ENCODE assay signal across 10 cellular contexts in the genomic region with DNA sequence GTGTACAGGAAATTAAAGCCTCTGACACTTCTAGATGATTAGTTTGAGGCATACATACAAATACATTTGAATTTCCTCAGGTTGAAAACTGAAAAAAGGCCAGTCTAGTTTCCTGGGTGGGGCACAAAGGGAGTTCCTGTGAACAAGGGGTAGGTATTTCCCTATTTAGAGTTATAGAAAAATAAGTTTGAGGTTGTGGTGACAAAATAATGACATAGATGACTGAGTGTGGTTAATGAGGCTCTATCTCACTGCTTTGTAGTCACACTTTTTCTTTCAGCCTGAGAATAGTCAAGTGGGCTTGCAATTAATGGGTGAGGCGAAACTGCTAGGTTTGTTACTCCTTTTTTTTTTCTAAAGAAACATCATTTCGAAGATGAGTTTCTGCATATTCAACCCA. TPM values are rescaled to one million over a fixed set of nuclear protein-coding genes. Genes with fewer than 3 reads are reported as not detected.
DNase-seq lines count a peak whose midpoint lies in the region; ATAC-seq and TF ChIP-seq lines count a peak whose summit lies in the region.
"Had no signal": no experiment of that assay in that cellular context is flagged by ENCODE, and none has a peak within 500 bp of the region (broad histone marks: within the 10 kb centered on the region; RNA-seq: fewer than 3 reads in every experiment).

No MANE protein-coding gene starts in this region.

- ATAC-seq in HG03521 (IDR thresholded peaks at IDR 0.05; ENCODE audit: unreplicated experiment) (peak; percentile 46), GM19324 (IDR thresholded peaks at IDR 0.05; ENCODE audit: low FRiP score, unreplicated experiment) (no peak), HG02571 (IDR thresholded peaks at IDR 0.05; ENCODE audit: unreplicated experiment) (no peak)
- ATAC-seq in activated naive CD8-positive, alpha-beta T cell treated with anti-CD3 and anti-CD28 coated beads, Interleukin-2, amount 50 U/mL, for 24 hours, result peak; percentile 52

- H3K79me1 ChIP-seq in trophoblast cell (ENCODE audit: low read length), result no peaks in the 10 kb centered on the region

- H3K4ac ChIP-seq in trophoblast cell (ENCODE audit: low read depth, low read length), result no peak overlapping the region

- peaks cover 0 to 3% of the 10 kb centered on the region in 2 experiments for H3K4me1 ChIP-seq in trophoblast cell (ENCODE audit: control insufficient read depth in 1 of 2, insufficient read depth in 2 of 2, low read length in 2 of 2)

- H3K27ac ChIP-seq in trophoblast cell (ENCODE audit: low read depth, low read length), result no peak overlapping the region

- no peaks in the 10 kb centered on the region for H3K36me3 Mint-ChIP-seq in activated naive CD8-positive, alpha-beta T cell treated with anti-CD3 and anti-CD28 coated beads, Interleukin-2, amount 50 U/mL, for 24 hours (ENCODE audit: low read depth)

- H3K9me3 ChIP-seq in trophoblast cell (ENCODE audit: insufficient read depth, low read depth, low read length), result no peaks in the 10 kb centered on the region
- H3K9me3 ChIP-seq: stomach had no signal

- H2AK5ac ChIP-seq in trophoblast cell (ENCODE audit: low read length), result no peak overlapping the region

- no peak overlapping the region for H3K4me2 ChIP-seq in trophoblast cell (ENCODE audit: low read length)

- no peak overlapping the region for H4K8ac ChIP-seq in trophoblast cell (ENCODE audit: low read depth, low read length)

- no peak overlapping the region for H3K4me3 Mint-ChIP-seq in activated naive CD8-positive, alpha-beta T cell treated with anti-CD3 and anti-CD28 coated beads, Interleukin-2, amount 50 U/mL, for 24 hours

- H3K27ac Mint-ChIP-seq in activated naive CD8-positive, alpha-beta T cell treated with anti-CD3 and anti-CD28 coated beads, Interleukin-2, amount 50 U/mL, for 24 hours, result peak overlapping the region; percentile 52

- no peaks in the 10 kb centered on the region for H3K79me2 ChIP-seq in trophoblast cell (ENCODE audit: control insufficient read depth, insufficient read depth, low read length, poor library complexity)

- no peaks in the 10 kb centered on the region for H3K36me3 ChIP-seq in trophoblast cell (ENCODE audit: control insufficient read depth in 1 of 2, insufficient read depth in 2 of 2, low read length in 2 of 2)
- H3K36me3 ChIP-seq: stomach had no signal

- H4K91ac ChIP-seq in trophoblast cell (ENCODE audit: low read depth, low read length), result no peak overlapping the region

- no peak overlapping the region for H3K18ac ChIP-seq in trophoblast cell (ENCODE audit: low read length)

- TF ChIP-seq CTCF in GM13976 (IDR thresholded peaks at IDR 0.05; ENCODE audit: borderline replicate concordance, control extremely low read depth, extremely low read depth, insufficient read depth, missing control alignments) (no peak), GM20000 (IDR thresholded peaks at IDR 0.05; ENCODE audit: extremely low read depth, missing control alignments) (no peak)

- H3K23ac ChIP-seq in trophoblast cell (ENCODE audit: low read length), result no peak overlapping the region

- H3K9me3 Mint-ChIP-seq in activated naive CD8-positive, alpha-beta T cell treated with anti-CD3 and anti-CD28 coated beads, Interleukin-2, amount 50 U/mL, for 24 hours, result no peaks in the 10 kb centered on the region

- H2AFZ ChIP-seq in trophoblast cell (ENCODE audit: insufficient read depth, low read length, poor library complexity), result no peak overlapping the region

- DNase-seq in GM13976 (ENCODE audit: low spot score) (peak; percentile 35), GM20000 (ENCODE audit: low spot score) (peak; percentile 62), SW480 (ENCODE audit: low spot score) (no peak), trophoblast cell (no peak)
- no peak for DNase-seq in activated naive CD8-positive, alpha-beta T cell treated with anti-CD3 and anti-CD28 coated beads, Interleukin-2, amount 50 U/mL, for 24 hours
- DNase-seq: anterior cingulate cortex, stomach had no signal

- H2BK12ac ChIP-seq in trophoblast cell (ENCODE audit: low read length), result no peak overlapping the region

- H3K4me3 ChIP-seq in trophoblast cell (ENCODE audit: low read depth, low read length), result no peak overlapping the region
- H3K4me3 ChIP-seq: stomach had no signal

- in situ Hi-C loops in GM13976 (cut with MboI; ENCODE audit: low sequenced_read_pairs, unreplicated experiment), result no loop called here

- H2BK120ac ChIP-seq in trophoblast cell (ENCODE audit: insufficient read depth, low read length, poor library complexity), result no peak overlapping the region

- H4K12ac ChIP-seq in trophoblast cell (ENCODE audit: low read depth, low read length), result no peak overlapping the region

- WGBS in trophoblast cell (ENCODE audit: extremely low coverage, insufficient coverage, insufficient read length), result no CpG with 5 or more reads among the region's 2 CpGs

- no peak overlapping the region for H3K9ac ChIP-seq in trophoblast cell (ENCODE audit: low read length)

- peaks cover 76% of the 10 kb centered on the region for H3K4me1 Mint-ChIP-seq in activated naive CD8-positive, alpha-beta T cell treated with anti-CD3 and anti-CD28 coated beads, Interleukin-2, amount 50 U/mL, for 24 hours

- no peak overlapping the region for H2BK5ac ChIP-seq in trophoblast cell (ENCODE audit: low read depth, low read length, poor library complexity)

- peaks cover 21% of the 10 kb centered on the region for H3K27me3 ChIP-seq in trophoblast cell (ENCODE audit: insufficient read depth, low read length)

- peaks cover 3% of the 10 kb centered on the region for H3K27me3 Mint-ChIP-seq in activated naive CD8-positive, alpha-beta T cell treated with anti-CD3 and anti-CD28 coated beads, Interleukin-2, amount 50 U/mL, for 24 hours

- no peak overlapping the region for H3K14ac ChIP-seq in trophoblast cell (ENCODE audit: low read length)

RNA-seq across cellular contexts. Expression of a gene that starts 4.3 kb away (rescaled TPM):
- polyA plus RNA-seq in trophoblast cell (2013), result 0.83 and 0.87 TPM in 2 replicates

Comparison
In these comparisons a context has a peak if more than half of its experiments do, and no peak if none do; other contexts are left out.
1. DNase-seq: peak in GM13976 (single experiment) and GM20000 (single experiment); none in activated naive CD8-positive, alpha-beta T cell treated with anti-CD3 and anti-CD28 coated beads, Interleukin-2, amount 50 U/mL, for 24 hours (single experiment), SW480 (single experiment) and trophoblast cell (0 of 2).
2. ATAC-seq: peak in HG03521 (single experiment) and activated naive CD8-positive, alpha-beta T cell treated with anti-CD3 and anti-CD28 coated beads, Interleukin-2, amount 50 U/mL, for 24 hours (single experiment); none in GM19324 (single experiment) and HG02571 (single experiment).